ENCODE assay signal across 35 cellular contexts in genomic region chr15:81795899-81796298, GRCh38.
"Had no signal": no experiment of that assay in that cellular context is flagged by ENCODE, and none has a peak within 500 bp of the region (broad histone marks: within the 10 kb centered on the region; RNA-seq: fewer than 3 reads in every experiment).

No MANE protein-coding gene starts in this region.

- H3K4me1 ChIP-seq: adrenal gland, body of pancreas had no signal

- H3K9me3 ChIP-seq: adrenal gland, body of pancreas, breast epithelium had no signal

- H3K4me3 Mint-ChIP-seq: activated B cell treated with CpG ODN at 0.5 μM for 24 hours; activated CD4-positive, alpha-beta memory T cell treated with anti-CD3 and anti-CD28 coated beads for 36 hours; activated CD4-positive, alpha-beta T cell treated with anti-CD3 and anti-CD28 coated beads, Interleukin-2, amount 10 ng/mL, durations not matched to agents 24 days and 14 days; activated CD8-positive, alpha-beta T cell treated with anti-CD3 and anti-CD28 coated beads for 36 hours; activated naive CD4-positive, alpha-beta T cell treated with anti-CD3 and anti-CD28 coated beads for 36 hours; activated naive CD8-positive, alpha-beta T cell treated with anti-CD3 and anti-CD28 coated beads for 36 hours; activated T-cell treated with anti-CD3 and anti-CD28 coated beads, Interleukin-2, amount 50 U/mL, for 4 hours; activated T-cell treated with anti-CD3 and anti-CD28 coated beads, Interleukin-2, amount 50 U/mL, for 72 hours; activated T-helper 1 cell treated with anti-CD3 and anti-CD28 coated beads, Interleukin-12 subunit alpha, Interleukin-12 subunit beta, Interleukin-2, Interleukin-4 antibody, amounts not matched to agents 30 ng/mL and 10 ng/mL and 1 ng/mL, durations not matched to agents 14 hours and 24 hours and 36 hours; activated T-helper 17 cell treated with anti-CD3 and anti-CD28 coated beads, Interleukin-2, amount 50 U/mL, for 72 hours; T-helper 1 cell treated with Interleukin-12 subunit alpha and Interleukin-12 subunit beta and Interleukin-4 antibody, amounts not matched to agents 30 μg/mL and 1 μg/mL, for 36 hours; T-helper 2 cell treated with Interferon-gamma antibody and Interleukin-4, amounts not matched to agents 5 μg/mL and 100 μg/mL, for 36 hours had no signal

- H3K27me3 Mint-ChIP-seq: activated B cell treated with CpG ODN at 0.5 μM for 24 hours; activated CD4-positive, alpha-beta memory T cell treated with anti-CD3 and anti-CD28 coated beads for 36 hours; activated CD4-positive, alpha-beta T cell treated with anti-CD3 and anti-CD28 coated beads, Interleukin-2, amount 10 ng/mL, durations not matched to agents 24 days and 14 days; activated CD8-positive, alpha-beta T cell treated with anti-CD3 and anti-CD28 coated beads for 36 hours; activated naive CD8-positive, alpha-beta T cell treated with anti-CD3 and anti-CD28 coated beads for 36 hours had no signal

- DNase-seq: activated B cell treated with CpG ODN at 0.5 μM for 24 hours; activated CD4-positive, alpha-beta memory T cell treated with anti-CD3 and anti-CD28 coated beads for 36 hours; activated CD4-positive, alpha-beta T cell treated with anti-CD3 and anti-CD28 coated beads for 4 hours; activated CD4-positive, alpha-beta T cell treated with anti-CD3 and anti-CD28 coated beads, Interleukin-2, amount 10 ng/mL, durations not matched to agents 24 days and 14 days; activated CD4-positive, alpha-beta T cell treated with anti-CD3 and anti-CD28 coated beads, Interleukin-2, amount 50 U/mL, for 1 hour; activated CD4-positive, alpha-beta T cell treated with anti-CD3 and anti-CD28 coated beads, Interleukin-2, amount 50 U/mL, for 4 hours; activated CD4-positive, CD25-positive, alpha-beta regulatory T cell treated with anti-CD3 and anti-CD28 coated beads, Interleukin-2, amount 50 U/mL, for 72 hours; activated CD8-positive, alpha-beta memory T cell treated with anti-CD3 and anti-CD28 coated beads, Interleukin-2, amount 50 U/mL, for 4 hours; activated CD8-positive, alpha-beta T cell treated with anti-CD3 and anti-CD28 coated beads for 36 hours; activated effector memory CD4-positive, alpha-beta T cell treated with anti-CD3 and anti-CD28 coated beads, Interleukin-2, amount 50 U/mL, for 16 hours; activated gamma-delta T cell treated with Interleukin-2 at 50 U/mL for 16 hours; activated naive CD4-positive, alpha-beta T cell; activated naive CD4-positive, alpha-beta T cell treated with anti-CD3 and anti-CD28 coated beads for 36 hours; activated naive CD4-positive, alpha-beta T cell treated with anti-CD3 and anti-CD28 coated beads, Interleukin-2, amount 50 U/mL, for 16 hours; activated naive CD8-positive, alpha-beta T cell treated with anti-CD3 and anti-CD28 coated beads for 36 hours; activated T-cell treated with anti-CD3 and anti-CD28 coated beads for 4 hours; activated T-cell treated with anti-CD3 and anti-CD28 coated beads, Interleukin-2, amount 50 U/mL, for 1 hour; activated T-cell treated with anti-CD3 and anti-CD28 coated beads, Interleukin-2, amount 50 U/mL, for 4 hours; activated T-cell treated with anti-CD3 and anti-CD28 coated beads, Interleukin-2, amount 50 U/mL, for 72 hours; adrenal gland; amniotic stem cell; aorta; body of pancreas; brain microvascular endothelial cell; central memory CD4-positive, alpha-beta T cell; T-helper 1 cell; T-helper 2 cell; T-helper 9 cell had no signal

- H3K27me3 ChIP-seq: adrenal gland, body of pancreas, brain microvascular endothelial cell, breast epithelium had no signal

- H3K4me3 ChIP-seq: adrenal gland, body of pancreas, breast epithelium had no signal

- H3K27ac Mint-ChIP-seq: activated B cell treated with CpG ODN at 0.5 μM for 24 hours; activated CD4-positive, alpha-beta memory T cell treated with anti-CD3 and anti-CD28 coated beads for 36 hours; activated CD4-positive, alpha-beta T cell treated with anti-CD3 and anti-CD28 coated beads, Interleukin-2, amount 10 ng/mL, durations not matched to agents 24 days and 14 days; activated CD8-positive, alpha-beta T cell treated with anti-CD3 and anti-CD28 coated beads for 36 hours; activated naive CD4-positive, alpha-beta T cell treated with anti-CD3 and anti-CD28 coated beads for 36 hours; activated naive CD4-positive, alpha-beta T cell treated with anti-CD3 and anti-CD28 coated beads, Interleukin-2, amount 50 U/mL, for 72 hours; activated naive CD8-positive, alpha-beta T cell treated with anti-CD3 and anti-CD28 coated beads for 36 hours; activated T-cell treated with anti-CD3 and anti-CD28 coated beads, Interleukin-2, amount 50 U/mL, for 72 hours; activated T-helper 1 cell treated with anti-CD3 and anti-CD28 coated beads, Interleukin-12 subunit alpha, Interleukin-12 subunit beta, Interleukin-2, Interleukin-4 antibody, amounts not matched to agents 30 ng/mL and 10 ng/mL and 1 ng/mL, durations not matched to agents 14 hours and 24 hours and 36 hours; activated T-helper 17 cell treated with anti-CD3 and anti-CD28 coated beads, Interleukin-2, amount 50 U/mL, for 72 hours; T-helper 1 cell treated with Interleukin-12 subunit alpha and Interleukin-12 subunit beta and Interleukin-4 antibody, amounts not matched to agents 30 μg/mL and 1 μg/mL, for 36 hours; T-helper 2 cell treated with Interferon-gamma antibody and Interleukin-4, amounts not matched to agents 5 μg/mL and 100 μg/mL, for 36 hours had no signal

- H3K9me3 Mint-ChIP-seq: activated B cell treated with CpG ODN at 0.5 μM for 24 hours; activated CD4-positive, alpha-beta memory T cell treated with anti-CD3 and anti-CD28 coated beads for 36 hours; activated CD4-positive, alpha-beta T cell treated with anti-CD3 and anti-CD28 coated beads, Interleukin-2, amount 10 ng/mL, durations not matched to agents 24 days and 14 days; activated CD8-positive, alpha-beta T cell treated with anti-CD3 and anti-CD28 coated beads for 36 hours; activated naive CD4-positive, alpha-beta T cell treated with anti-CD3 and anti-CD28 coated beads for 36 hours; activated naive CD8-positive, alpha-beta T cell treated with anti-CD3 and anti-CD28 coated beads for 36 hours; activated T-cell treated with anti-CD3 and anti-CD28 coated beads, Interleukin-2, amount 50 U/mL, for 4 hours; activated T-cell treated with anti-CD3 and anti-CD28 coated beads, Interleukin-2, amount 50 U/mL, for 72 hours; activated T-helper 1 cell treated with anti-CD3 and anti-CD28 coated beads, Interleukin-12 subunit alpha, Interleukin-12 subunit beta, Interleukin-2, Interleukin-4 antibody, amounts not matched to agents 30 ng/mL and 10 ng/mL and 1 ng/mL, durations not matched to agents 14 hours and 24 hours and 36 hours; activated T-helper 17 cell treated with anti-CD3 and anti-CD28 coated beads, Interleukin-2, amount 50 U/mL, for 72 hours; T-helper 1 cell treated with Interleukin-12 subunit alpha and Interleukin-12 subunit beta and Interleukin-4 antibody, amounts not matched to agents 30 μg/mL and 1 μg/mL, for 36 hours; T-helper 2 cell treated with Interferon-gamma antibody and Interleukin-4, amounts not matched to agents 5 μg/mL and 100 μg/mL, for 36 hours had no signal

- H3K4me1 Mint-ChIP-seq: activated B cell treated with CpG ODN at 0.5 μM for 24 hours; activated CD4-positive, alpha-beta T cell treated with anti-CD3 and anti-CD28 coated beads, Interleukin-2, amount 10 ng/mL, durations not matched to agents 24 days and 14 days; activated naive CD8-positive, alpha-beta T cell treated with anti-CD3 and anti-CD28 coated beads for 36 hours; activated T-helper 17 cell treated with anti-CD3 and anti-CD28 coated beads, Interleukin-2, amount 50 U/mL, for 72 hours had no signal

- H3K36me3 ChIP-seq: adrenal gland, brain microvascular endothelial cell, breast epithelium had no signal

- H3K36me3 Mint-ChIP-seq: activated CD4-positive, alpha-beta memory T cell treated with anti-CD3 and anti-CD28 coated beads for 36 hours; activated naive CD4-positive, alpha-beta T cell treated with anti-CD3 and anti-CD28 coated beads, Interleukin-2, amount 50 U/mL, for 72 hours; activated naive CD8-positive, alpha-beta T cell treated with anti-CD3 and anti-CD28 coated beads for 36 hours had no signal

- H3K27ac ChIP-seq: adrenal gland, body of pancreas, brain microvascular endothelial cell, breast epithelium, VCaP had no signal
